In the genomic region with DNA sequence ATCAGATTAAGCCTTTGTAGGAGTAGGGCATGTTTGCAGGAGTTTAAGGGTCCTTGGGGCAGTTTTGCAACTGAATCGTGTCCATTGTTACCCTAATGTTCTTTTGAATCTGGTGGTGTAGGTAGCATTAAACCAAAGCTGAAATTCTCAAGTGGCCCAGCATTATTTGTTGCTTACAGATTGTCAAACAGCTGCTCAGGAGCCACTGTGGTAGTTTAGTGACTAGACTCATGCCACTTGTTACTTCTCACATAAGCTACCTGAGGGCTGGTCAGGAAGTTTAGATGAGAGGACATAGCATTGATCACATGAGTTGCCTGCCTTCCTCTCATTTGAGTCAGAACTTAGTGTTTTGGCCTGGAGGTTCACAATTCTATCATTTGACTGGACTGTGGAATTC, we compare ENCODE assay signal across 20 cellular contexts.
DNase-seq lines count a peak whose midpoint lies in the region; ATAC-seq and TF ChIP-seq lines count a peak whose summit lies in the region.
"Had no signal": no experiment of that assay in that cellular context is flagged by ENCODE, and none has a peak within 500 bp of the region (broad histone marks: within the 10 kb centered on the region; RNA-seq: fewer than 3 reads in every experiment).

No MANE protein-coding gene starts in this region.

- H3K9ac ChIP-seq in mesendoderm (ENCODE audit: low read length): no peak overlapping the region
- H3K9ac ChIP-seq: neural progenitor cell had no signal

- no peaks in the 10 kb centered on the region for H3K36me3 ChIP-seq in mesendoderm (ENCODE audit: control insufficient read depth, insufficient read depth, low read length)
- H3K36me3 ChIP-seq: neural progenitor cell, uterus had no signal

- H3K4me3 Mint-ChIP-seq in activated CD8-positive, alpha-beta T cell treated with anti-CD3 and anti-CD28 coated beads for 36 hours: no peak overlapping the region
- no peak overlapping the region for H3K4me3 Mint-ChIP-seq in activated CD8-positive, alpha-beta T cell treated with anti-CD3 and anti-CD28 coated beads, Interleukin-2, amount 10 ng/mL, durations not matched to agents 7 days and 5 days
- H3K4me3 Mint-ChIP-seq: activated CD4-positive, alpha-beta T cell treated with anti-CD3 and anti-CD28 coated beads for 36 hours; neural progenitor cell had no signal

- no peaks in the 10 kb centered on the region for H3K27me3 Mint-ChIP-seq in activated CD8-positive, alpha-beta T cell treated with anti-CD3 and anti-CD28 coated beads for 36 hours
- H3K27me3 Mint-ChIP-seq in activated CD8-positive, alpha-beta T cell treated with anti-CD3 and anti-CD28 coated beads, Interleukin-2, amount 10 ng/mL, durations not matched to agents 7 days and 5 days (ENCODE audit: low read depth): no peaks in the 10 kb centered on the region
- H3K27me3 Mint-ChIP-seq: activated CD4-positive, alpha-beta T cell treated with anti-CD3 and anti-CD28 coated beads for 36 hours had no signal

- no peak overlapping the region for H2AK5ac ChIP-seq in mesendoderm (ENCODE audit: low read length)

- DNase-seq in activated CD8-positive, alpha-beta T cell treated with anti-CD3 and anti-CD28 coated beads for 36 hours: no peak
- DNase-seq in activated CD8-positive, alpha-beta T cell treated with anti-CD3 and anti-CD28 coated beads, Interleukin-2, amount 10 ng/mL, durations not matched to agents 7 days and 5 days: no peak
- DNase-seq in M059J (ENCODE audit: low read depth): peak; percentile 65
- DNase-seq in epithelial cell of prostate (ENCODE audit: low read depth, low spot score): no peak
- DNase-seq in mesendoderm: peak; percentile 32
- DNase-seq in SHP77 treated with DMSO at 0.1 percent for 48 hours (lab: John Stamatoyannopoulos, UW): no peak
- no peak for DNase-seq in A172 (ENCODE audit: low spot score)
- no peak for DNase-seq in central memory CD4-positive, alpha-beta T cell
- DNase-seq: activated CD4-positive, alpha-beta T cell treated with anti-CD3 and anti-CD28 coated beads for 36 hours; activated gamma-delta T cell; Calu3; GOT3; MG63; NCI-H82; stimulated activated CD4-positive, alpha-beta T cell treated with anti-CD3 and anti-CD28 coated beads, Interleukin-4, amount 100 ng/mL, for 4 hours; uterus had no signal

- no peak overlapping the region for H2BK120ac ChIP-seq in mesendoderm (ENCODE audit: low read depth, low read length)

- H4K5ac ChIP-seq in mesendoderm (ENCODE audit: low read length): no peak overlapping the region

- H3K36me3 Mint-ChIP-seq in activated CD8-positive, alpha-beta T cell treated with anti-CD3 and anti-CD28 coated beads for 36 hours (ENCODE audit: low read depth): peaks cover 50% of the 10 kb centered on the region
- peaks cover 65% of the 10 kb centered on the region for H3K36me3 Mint-ChIP-seq in activated CD8-positive, alpha-beta T cell treated with anti-CD3 and anti-CD28 coated beads, Interleukin-2, amount 10 ng/mL, durations not matched to agents 7 days and 5 days (ENCODE audit: low read depth)

- no peak overlapping the region for H2BK5ac ChIP-seq in mesendoderm (ENCODE audit: low read length)

- H3K27ac ChIP-seq in epithelial cell of prostate (peak overlapping the region; percentile 76), mesendoderm (ENCODE audit: low read depth, low read length) (no peak overlapping the region)
- H3K27ac ChIP-seq: neural progenitor cell, uterus had no signal

- no peaks in the 10 kb centered on the region for H3K27me3 ChIP-seq in mesendoderm (ENCODE audit: insufficient read depth, low read length, poor library complexity)
- H3K27me3 ChIP-seq: MG63, neural progenitor cell, uterus had no signal

- no peak overlapping the region for H3K56ac ChIP-seq in mesendoderm (ENCODE audit: low read length)

- POLR2A ChIA-PET in activated CD8-positive, alpha-beta T cell treated with anti-CD3 and anti-CD28 coated beads for 36 hours (lab: Charles Lee): no interaction called here
- POLR2A ChIA-PET in activated CD8-positive, alpha-beta T cell treated with anti-CD3 and anti-CD28 coated beads, Interleukin-2, amount 10 ng/mL, durations not matched to agents 7 days and 5 days (lab: Charles Lee): interaction anchor here (1.0 kb wide), 1 partner anchor 88 kb away, joined by 7 read pairs; a partner anchor contains a TSS

- H4K8ac ChIP-seq in mesendoderm (ENCODE audit: low read depth, low read length): no peak overlapping the region

- H3K4me1 Mint-ChIP-seq in activated CD8-positive, alpha-beta T cell treated with anti-CD3 and anti-CD28 coated beads for 36 hours (ENCODE audit: low read depth): peaks cover 65% of the 10 kb centered on the region
- H3K4me1 Mint-ChIP-seq in activated CD8-positive, alpha-beta T cell treated with anti-CD3 and anti-CD28 coated beads, Interleukin-2, amount 10 ng/mL, durations not matched to agents 7 days and 5 days (ENCODE audit: low read depth): peaks cover 58% of the 10 kb centered on the region

- ATAC-seq in activated CD8-positive, alpha-beta T cell treated with anti-CD3 and anti-CD28 coated beads for 36 hours: no peak
- no peak for ATAC-seq in activated CD8-positive, alpha-beta T cell treated with anti-CD3 and anti-CD28 coated beads, Interleukin-2, amount 10 ng/mL, durations not matched to agents 7 days and 5 days
- ATAC-seq: activated CD4-positive, alpha-beta T cell treated with anti-CD3 and anti-CD28 coated beads for 36 hours; left lobe of liver; Panc1; SK-N-SH treated with all-trans-retinoic acid at 6 μM for 48 hours had no signal

- H3K4me2 ChIP-seq in mesendoderm (ENCODE audit: low read length): no peak overlapping the region
- H3K4me2 ChIP-seq: neural progenitor cell had no signal

- H3K4me3 ChIP-seq in mesendoderm (ENCODE audit: low read length): no peak overlapping the region
- H3K4me3 ChIP-seq: MG63, neural progenitor cell, uterus had no signal

- H3K79me2 ChIP-seq in mesendoderm (ENCODE audit: control insufficient read depth, insufficient read depth, low read length): no peaks in the 10 kb centered on the region

- CTCF ChIA-PET in activated CD8-positive, alpha-beta T cell treated with anti-CD3 and anti-CD28 coated beads for 36 hours (lab: Charles Lee): interaction anchor here (1.1 to 2.9 kb wide), 3 partner anchors 19 to 114 kb away, joined by 3 to 11 read pairs (median 5); a partner anchor contains a TSS
- CTCF ChIA-PET in activated CD8-positive, alpha-beta T cell treated with anti-CD3 and anti-CD28 coated beads, Interleukin-2, amount 10 ng/mL, durations not matched to agents 7 days and 5 days (lab: Charles Lee): interaction anchor here (0.7 to 3.2 kb wide), 6 partner anchors 12 to 397 kb away, joined by 3 to 11 read pairs (median 3); a partner anchor contains a TSS

- TF ChIP-seq CTCF in activated CD8-positive, alpha-beta T cell treated with anti-CD3 and anti-CD28 coated beads for 36 hours (IDR thresholded peaks at IDR 0.05): no peak

- peak overlapping the region; percentile 30 for H3K27ac Mint-ChIP-seq in activated CD8-positive, alpha-beta T cell treated with anti-CD3 and anti-CD28 coated beads for 36 hours
- no peak overlapping the region for H3K27ac Mint-ChIP-seq in activated CD8-positive, alpha-beta T cell treated with anti-CD3 and anti-CD28 coated beads, Interleukin-2, amount 10 ng/mL, durations not matched to agents 7 days and 5 days
- H3K27ac Mint-ChIP-seq: activated CD4-positive, alpha-beta T cell treated with anti-CD3 and anti-CD28 coated beads for 36 hours had no signal

- peaks cover 1% of the 10 kb centered on the region for H3K79me1 ChIP-seq in mesendoderm (ENCODE audit: low read length)

- no CpG with 5 or more reads among the region's 1 CpG for WGBS in mesendoderm (ENCODE audit: extremely low coverage, insufficient coverage, low lambda C conversion rate)

- H3K9me3 Mint-ChIP-seq in activated CD8-positive, alpha-beta T cell treated with anti-CD3 and anti-CD28 coated beads for 36 hours: no peaks in the 10 kb centered on the region
- no peaks in the 10 kb centered on the region for H3K9me3 Mint-ChIP-seq in activated CD8-positive, alpha-beta T cell treated with anti-CD3 and anti-CD28 coated beads, Interleukin-2, amount 10 ng/mL, durations not matched to agents 7 days and 5 days (ENCODE audit: insufficient read depth)
- H3K9me3 Mint-ChIP-seq: neural progenitor cell had no signal

- H3K4ac ChIP-seq in mesendoderm (ENCODE audit: low read depth, low read length): no peak overlapping the region

- H2BK15ac ChIP-seq in mesendoderm (replicated peaks; ENCODE audit: low read depth): no peak overlapping the region

- peaks cover 19% of the 10 kb centered on the region for H3K4me1 ChIP-seq in mesendoderm (ENCODE audit: control insufficient read depth, low read depth, low read length)
- H3K4me1 ChIP-seq: uterus had no signal

- intact Hi-C loops in activated CD8-positive, alpha-beta T cell treated with anti-CD3 and anti-CD28 coated beads for 36 hours (cut with micrococcal nuclease): no loop called here

- no peak overlapping the region for H3K18ac ChIP-seq in mesendoderm (ENCODE audit: low read length)

- H3K23ac ChIP-seq in mesendoderm (ENCODE audit: low read length): no peak overlapping the region

Comparison
In these comparisons a context has a peak if more than half of its experiments do, and no peak if none do; other contexts are left out.
1. DNase-seq: peak in M059J (single experiment) and mesendoderm (single experiment); none in activated CD8-positive, alpha-beta T cell treated with anti-CD3 and anti-CD28 coated beads for 36 hours (single experiment), activated CD8-positive, alpha-beta T cell treated with anti-CD3 and anti-CD28 coated beads, Interleukin-2, amount 10 ng/mL, durations not matched to agents 7 days and 5 days (single experiment), epithelial cell of prostate (single experiment), SHP77 treated with DMSO at 0.1 percent for 48 hours (single experiment), A172 (single experiment) and central memory CD4-positive, alpha-beta T cell (single experiment).